20 cellular contexts compared by ENCODE assay signal in the genomic region with DNA sequence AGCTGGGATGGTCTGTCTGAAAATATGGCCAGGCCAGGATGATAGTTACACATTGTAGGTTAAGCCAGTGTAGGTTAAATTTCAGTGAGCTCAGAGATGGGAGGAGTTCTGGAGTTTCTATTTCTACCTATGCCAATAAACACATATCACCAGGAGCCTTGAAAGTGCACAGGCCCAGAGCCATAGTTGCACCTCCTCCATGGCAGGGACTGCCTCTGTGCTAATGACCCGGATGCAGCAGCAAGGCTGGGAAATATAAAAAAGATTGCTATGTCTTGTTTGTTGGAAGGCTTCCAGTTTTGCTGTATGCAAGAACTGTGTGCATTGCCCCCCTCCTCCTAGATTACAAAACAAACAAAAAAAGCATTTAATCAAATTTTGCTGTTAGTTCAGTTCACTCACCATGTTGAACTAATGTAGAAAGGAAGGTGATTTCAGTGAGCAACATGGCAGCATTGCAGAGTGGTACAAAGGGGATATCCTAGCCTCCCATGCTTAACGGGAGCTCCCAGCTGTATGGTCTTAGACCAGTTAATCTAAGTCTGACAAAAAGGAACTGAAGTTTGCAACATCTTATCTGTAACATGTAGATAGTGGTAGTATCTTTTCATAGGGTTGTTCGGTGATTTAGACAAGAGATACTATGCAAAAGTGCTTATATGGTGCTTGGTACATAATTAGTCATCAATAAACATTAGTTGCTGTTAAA.
"Had no signal": no experiment of that assay in that cellular context is flagged by ENCODE, and none has a peak within 500 bp of the region (broad histone marks: within the 10 kb centered on the region; RNA-seq: fewer than 3 reads in every experiment).

No MANE protein-coding gene starts in this region.

- H3K36me3 ChIP-seq: left ventricle myocardium inferior, thyroid gland had no signal

- ATAC-seq: mucosa of descending colon; naive thymus-derived CD8-positive, alpha-beta T cell; stimulated activated memory B cell treated with anti-CD40 and anti-IgM and Interleukin-4, amounts not matched to agents 10 μg/mL and 1 μg/mL and 100 μg/mL, for 72 hours had no signal

- H3K4me3 ChIP-seq: left ventricle myocardium inferior, mucosa of descending colon, thyroid gland had no signal

- H3K4me3 Mint-ChIP-seq: activated CD4-positive, alpha-beta T cell treated with anti-CD3 and anti-CD28 coated beads, Interleukin-2, amount 10 ng/mL, durations not matched to agents 7 days and 5 days; activated T-helper 1 cell treated with anti-CD3 and anti-CD28 coated beads, Interleukin-12 subunit alpha, Interleukin-12 subunit beta, Interleukin-2, Interleukin-4 antibody, amounts not matched to agents 30 ng/mL and 10 ng/mL and 1 ng/mL, durations not matched to agents 14 hours and 24 hours and 36 hours; naive thymus-derived CD8-positive, alpha-beta T cell; stimulated activated memory B cell treated with anti-CD40 and anti-IgM and Interleukin-4, amounts not matched to agents 10 μg/mL and 1 μg/mL and 100 μg/mL, for 72 hours had no signal

- H3K27me3 Mint-ChIP-seq: activated CD4-positive, alpha-beta T cell treated with anti-CD3 and anti-CD28 coated beads, Interleukin-2, amount 10 ng/mL, durations not matched to agents 7 days and 5 days; stimulated activated memory B cell treated with anti-CD40 and anti-IgM and Interleukin-4, amounts not matched to agents 10 μg/mL and 1 μg/mL and 100 μg/mL, for 72 hours had no signal

- H3K9ac ChIP-seq: parathyroid adenoma had no signal

- H3K9me3 ChIP-seq: left ventricle myocardium inferior, mucosa of descending colon, thyroid gland had no signal

- H3K27ac ChIP-seq: left ventricle myocardium inferior, parathyroid adenoma, thyroid gland had no signal

- H3K4me1 ChIP-seq: parathyroid adenoma, thyroid gland had no signal

- H3K9me3 Mint-ChIP-seq: activated CD4-positive, alpha-beta T cell treated with anti-CD3 and anti-CD28 coated beads, Interleukin-2, amount 10 ng/mL, durations not matched to agents 7 days and 5 days; activated T-helper 1 cell treated with anti-CD3 and anti-CD28 coated beads, Interleukin-12 subunit alpha, Interleukin-12 subunit beta, Interleukin-2, Interleukin-4 antibody, amounts not matched to agents 30 ng/mL and 10 ng/mL and 1 ng/mL, durations not matched to agents 14 hours and 24 hours and 36 hours; stimulated activated memory B cell treated with anti-CD40 and anti-IgM and Interleukin-4, amounts not matched to agents 10 μg/mL and 1 μg/mL and 100 μg/mL, for 72 hours had no signal

- H3K79me2 ChIP-seq: parathyroid adenoma had no signal

- DNase-seq: activated CD4-positive, alpha-beta T cell treated with anti-CD3 and anti-CD28 coated beads, Interleukin-2, amount 10 ng/mL, durations not matched to agents 7 days and 5 days; activated CD8-positive, alpha-beta memory T cell treated with anti-CD3 and anti-CD28 coated beads for 24 hours; activated naive CD4-positive, alpha-beta T cell; anterior cingulate cortex; cortex of kidney; effector CD8-positive, alpha-beta T cell; foreskin fibroblast; hippocampal formation; kidney; left ventricle myocardium inferior; mucosa of descending colon; naive thymus-derived CD8-positive, alpha-beta T cell; stimulated activated CD4-positive, alpha-beta T cell treated with anti-CD3 and anti-CD28 coated beads, Interleukin-12 subunit alpha, Interleukin-12 subunit beta, amount 100 ng/mL, for 4 hours; stimulated activated CD4-positive, alpha-beta T cell treated with anti-CD3 and anti-CD28 coated beads, Interleukin-2, amount 100 ng/mL, for 24 hours; thyroid gland had no signal

- H3K27me3 ChIP-seq: thyroid gland had no signal

- H2AFZ ChIP-seq: parathyroid adenoma had no signal

- FAIRE-seq: kidney, TTC549, urothelium cell line had no signal

- H3K4me1 Mint-ChIP-seq: activated CD4-positive, alpha-beta T cell treated with anti-CD3 and anti-CD28 coated beads, Interleukin-2, amount 10 ng/mL, durations not matched to agents 7 days and 5 days; stimulated activated memory B cell treated with anti-CD40 and anti-IgM and Interleukin-4, amounts not matched to agents 10 μg/mL and 1 μg/mL and 100 μg/mL, for 72 hours had no signal

- H3K36me3 Mint-ChIP-seq: naive thymus-derived CD8-positive, alpha-beta T cell; stimulated activated memory B cell treated with anti-CD40 and anti-IgM and Interleukin-4, amounts not matched to agents 10 μg/mL and 1 μg/mL and 100 μg/mL, for 72 hours had no signal
